ENCODE assay signal across 9 cellular contexts in the genomic region with DNA sequence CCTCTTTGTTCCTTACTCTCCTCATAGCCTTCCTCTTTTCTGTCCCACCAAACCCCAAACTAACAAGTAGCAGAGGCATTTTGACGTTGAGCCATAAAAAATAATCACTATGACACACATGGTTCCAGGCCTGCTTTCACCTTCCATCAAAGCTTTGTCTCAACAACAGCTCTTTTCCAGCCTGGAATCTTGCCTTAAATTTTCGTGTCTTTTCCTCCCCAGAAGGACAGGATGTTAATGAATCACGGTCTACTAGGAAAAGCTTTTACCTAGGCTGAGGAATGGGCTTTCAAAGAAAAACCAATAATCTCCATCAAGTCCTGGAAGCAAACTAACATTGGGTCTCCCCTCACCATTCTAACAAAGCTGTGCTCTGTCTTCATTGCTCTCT.
A peak's percentile ranks its signal among the peaks of the same experiment; 100 is the strongest.
DNase-seq lines count a peak whose midpoint lies in the region; ATAC-seq and TF ChIP-seq lines count a peak whose summit lies in the region.
"Had no signal": no experiment of that assay in that cellular context is flagged by ENCODE, and none has a peak within 500 bp of the region (broad histone marks: within the 10 kb centered on the region; RNA-seq: fewer than 3 reads in every experiment).

No MANE protein-coding gene starts in this region.

- H3K4me1 Mint-ChIP-seq in CD8-positive, alpha-beta T cell (ENCODE audit: low read depth): peaks cover 28% of the 10 kb centered on the region
- peaks cover 11% of the 10 kb centered on the region for H3K4me1 Mint-ChIP-seq in progenitor cell of endocrine pancreas (ENCODE audit: low read depth)

- peak overlapping the region; percentile 20 for H3K27ac Mint-ChIP-seq in CD8-positive, alpha-beta T cell
- H3K27ac Mint-ChIP-seq in progenitor cell of endocrine pancreas: peak overlapping the region; percentile 27

- H3K36me3 ChIP-seq in CD8-positive, alpha-beta T cell (ENCODE audit: insufficient read depth, low read length): no peaks in the 10 kb centered on the region
- no peaks in the 10 kb centered on the region for H3K36me3 ChIP-seq in RWPE2 (ENCODE audit: low read depth)

- H3K27me3 Mint-ChIP-seq in CD8-positive, alpha-beta T cell (ENCODE audit: low read depth): no peaks in the 10 kb centered on the region
- H3K27me3 Mint-ChIP-seq in progenitor cell of endocrine pancreas: no peaks in the 10 kb centered on the region

- no peaks in the 10 kb centered on the region for H3K36me3 Mint-ChIP-seq in CD8-positive, alpha-beta T cell
- no peaks in the 10 kb centered on the region for H3K36me3 Mint-ChIP-seq in progenitor cell of endocrine pancreas (ENCODE audit: insufficient read depth)

- intact Hi-C loops in CD8-positive, alpha-beta T cell (cut with DNase I, micrococcal nuclease): no loop called here

- POLR2A ChIA-PET in CD8-positive, alpha-beta T cell (lab: Charles Lee): interaction anchor here (0.8 to 1.2 kb wide), 2 partner anchors 14 to 107 kb away, joined by 4 to 6 read pairs; a partner anchor contains a TSS

- peak overlapping the region; percentile 5 for H3K4me3 Mint-ChIP-seq in CD8-positive, alpha-beta T cell
- H3K4me3 Mint-ChIP-seq in progenitor cell of endocrine pancreas (ENCODE audit: low read depth): no peak overlapping the region

- TF ChIP-seq CTCF in CD8-positive, alpha-beta T cell (IDR thresholded peaks at IDR 0.05): no peak
- TF ChIP-seq CTCF in RWPE2 (IDR thresholded peaks at IDR 0.05; ENCODE audit: poor library complexity, severe bottlenecking): no peak
- no peak for TF ChIP-seq CTCF in progenitor cell of endocrine pancreas (IDR thresholded peaks at IDR 0.05; ENCODE audit: unreplicated experiment)

- ATAC-seq in CD8-positive, alpha-beta T cell: no peak
- no peak for ATAC-seq in RWPE2 (ENCODE audit: low read depth)
- ATAC-seq in HG03378 (IDR thresholded peaks at IDR 0.05; ENCODE audit: unreplicated experiment): no peak

- H3K27me3 ChIP-seq in CD8-positive, alpha-beta T cell (ENCODE audit: insufficient read depth, low read length): no peaks in the 10 kb centered on the region
- no peaks in the 10 kb centered on the region for H3K27me3 ChIP-seq in RWPE2 (ENCODE audit: insufficient read depth, poor library complexity, severe bottlenecking)

- no peaks in the 10 kb centered on the region for H3K9me3 ChIP-seq in CD8-positive, alpha-beta T cell (ENCODE audit: low read length)
- H3K9me3 ChIP-seq in RWPE2 (ENCODE audit: severe bottlenecking): no peaks in the 10 kb centered on the region
- H3K9me3 ChIP-seq: mucosa of descending colon had no signal

- CTCF ChIA-PET in CD8-positive, alpha-beta T cell (lab: Charles Lee): interaction anchor here (1.0 to 1.1 kb wide), 2 partner anchors 31 to 131 kb away, joined by 3 read pairs; a partner anchor contains a TSS

- DNase-seq in CD8-positive, alpha-beta T cell: no peak
- no peak for DNase-seq in RWPE2 (ENCODE audit: low spot score)
- no peak for DNase-seq in epithelial cell of prostate (ENCODE audit: low read depth, low spot score)
- no peak for DNase-seq in progenitor cell of endocrine pancreas (ENCODE audit: low spot score, unreplicated experiment)
- no peak for DNase-seq in SW 1271 (lab: John Stamatoyannopoulos, UW)
- DNase-seq in DMS79 treated with DMSO at 0.1 percent for 48 hours (lab: John Stamatoyannopoulos, UW): no peak
- DNase-seq in NCI-H446 (lab: John Stamatoyannopoulos, UW): no peak
- DNase-seq: mucosa of descending colon had no signal

- H3K4me3 ChIP-seq in CD8-positive, alpha-beta T cell (ENCODE audit: low read depth, low read length): no peak overlapping the region
- no peak overlapping the region for H3K4me3 ChIP-seq in RWPE2 (ENCODE audit: severe bottlenecking)
- H3K4me3 ChIP-seq: mucosa of descending colon had no signal

- H3K4me1 ChIP-seq in CD8-positive, alpha-beta T cell (ENCODE audit: insufficient read depth, low read length): peaks cover 25% of the 10 kb centered on the region
- peaks cover 14% of the 10 kb centered on the region for H3K4me1 ChIP-seq in RWPE2 (ENCODE audit: insufficient read depth, poor library complexity, severe bottlenecking)

- H3K9me3 Mint-ChIP-seq in CD8-positive, alpha-beta T cell: no peaks in the 10 kb centered on the region
- no peaks in the 10 kb centered on the region for H3K9me3 Mint-ChIP-seq in progenitor cell of endocrine pancreas (ENCODE audit: low read depth)

- no peak overlapping the region for H3K27ac ChIP-seq in CD8-positive, alpha-beta T cell (ENCODE audit: low read depth, low read length)
- H3K27ac ChIP-seq in RWPE2 (ENCODE audit: poor library complexity, severe bottlenecking) (peak overlapping the region; percentile 72), epithelial cell of prostate (peak overlapping the region; percentile 74)
